ENCODE assay signal across 2 cellular contexts in the genomic region with DNA sequence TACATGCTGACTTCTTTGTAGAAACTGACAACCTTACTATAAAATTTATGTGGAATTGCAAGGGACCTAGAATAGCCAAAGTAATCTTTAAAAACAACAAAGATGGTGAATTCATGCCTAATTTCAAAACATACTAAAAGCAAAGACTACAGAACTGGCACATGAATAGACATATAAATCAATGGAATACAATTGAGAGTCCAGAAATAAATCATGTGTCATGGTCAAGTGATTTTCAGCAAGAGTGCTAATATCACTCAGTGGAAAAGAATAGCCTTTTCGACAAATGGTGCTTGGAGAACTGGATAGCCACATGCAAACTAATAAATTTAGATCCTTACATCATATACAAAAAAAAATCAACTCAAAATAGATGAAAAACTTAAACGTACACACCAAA.
TF ChIP-seq lines count a peak whose summit lies in the region.

No MANE protein-coding gene starts in this region.

TF ChIP-seq in HEK293, 187 proteins besides CTCF, POLR2A, EP300 and RAD21 (continued from another document and continues in another):
- TF ChIP-seq, protein P1, sequence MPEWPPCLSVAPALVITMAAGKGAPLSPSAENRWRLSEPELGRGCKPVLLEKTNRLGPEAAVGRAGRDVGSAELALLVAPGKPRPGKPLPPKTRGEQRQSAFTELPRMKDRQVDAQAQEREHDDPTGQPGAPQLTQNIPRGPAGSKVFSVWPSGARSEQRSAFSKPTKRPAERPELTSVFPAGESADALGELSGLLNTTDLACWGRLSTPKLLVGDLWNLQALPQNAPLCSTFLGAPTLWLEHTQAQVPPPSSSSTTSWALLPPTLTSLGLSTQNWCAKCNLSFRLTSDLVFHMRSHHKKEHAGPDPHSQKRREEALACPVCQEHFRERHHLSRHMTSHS (tag by site-specific recombination; IDR thresholded peaks at IDR 0.05), result 0 out of 2 replicates have a peak, but pooled peaks have one; percentile 36
- TF ChIP-seq ZSCAN30 (tag by site-specific recombination; IDR thresholded peaks at IDR 0.05) (peak; percentile 54; the same call in 1 of the 2 replicates), ZEB2 (tag by site-specific recombination; IDR thresholded peaks at IDR 0.05) (peak; percentile 52; the same call in 1 of the 2 replicates), GLI2 (tag by site-specific recombination; IDR thresholded peaks at IDR 0.05; ENCODE audit: borderline replicate concordance, low read depth) (0 out of 2 replicates have a peak, but pooled peaks have one; percentile 16), ZNF341 (tag by site-specific recombination; IDR thresholded peaks at IDR 0.05; ENCODE audit: low read depth) (0 out of 2 replicates have a peak, but pooled peaks have one; percentile 39), FEZF1 (tag by site-specific recombination; IDR thresholded peaks at IDR 0.05) (peak; percentile 95), ZNF843 (tag by site-specific recombination; IDR thresholded peaks at IDR 0.05) (peak; percentile 86), REPIN1 (tag by site-specific recombination; IDR thresholded peaks at IDR 0.05; ENCODE audit: low read depth) (no peak), HOXD13 (CRISPR knock-in tag; IDR thresholded peaks at IDR 0.05; ENCODE audit: borderline replicate concordance) (no peak)
- TF ChIP-seq, protein P2, sequence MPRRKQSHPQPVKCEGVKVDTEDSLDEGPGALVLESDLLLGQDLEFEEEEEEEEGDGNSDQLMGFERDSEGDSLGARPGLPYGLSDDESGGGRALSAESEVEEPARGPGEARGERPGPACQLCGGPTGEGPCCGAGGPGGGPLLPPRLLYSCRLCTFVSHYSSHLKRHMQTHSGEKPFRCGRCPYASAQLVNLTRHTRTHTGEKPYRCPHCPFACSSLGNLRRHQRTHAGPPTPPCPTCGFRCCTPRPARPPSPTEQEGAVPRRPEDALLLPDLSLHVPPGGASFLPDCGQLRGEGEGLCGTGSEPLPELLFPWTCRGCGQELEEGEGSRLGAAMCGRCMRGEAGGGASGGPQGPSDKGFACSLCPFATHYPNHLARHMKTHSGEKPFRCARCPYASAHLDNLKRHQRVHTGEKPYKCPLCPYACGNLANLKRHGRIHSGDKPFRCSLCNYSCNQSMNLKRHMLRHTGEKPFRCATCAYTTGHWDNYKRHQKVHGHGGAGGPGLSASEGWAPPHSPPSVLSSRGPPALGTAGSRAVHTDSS (tag by site-specific recombination; IDR thresholded peaks at IDR 0.05), result no peak
- TF ChIP-seq, protein P3, sequence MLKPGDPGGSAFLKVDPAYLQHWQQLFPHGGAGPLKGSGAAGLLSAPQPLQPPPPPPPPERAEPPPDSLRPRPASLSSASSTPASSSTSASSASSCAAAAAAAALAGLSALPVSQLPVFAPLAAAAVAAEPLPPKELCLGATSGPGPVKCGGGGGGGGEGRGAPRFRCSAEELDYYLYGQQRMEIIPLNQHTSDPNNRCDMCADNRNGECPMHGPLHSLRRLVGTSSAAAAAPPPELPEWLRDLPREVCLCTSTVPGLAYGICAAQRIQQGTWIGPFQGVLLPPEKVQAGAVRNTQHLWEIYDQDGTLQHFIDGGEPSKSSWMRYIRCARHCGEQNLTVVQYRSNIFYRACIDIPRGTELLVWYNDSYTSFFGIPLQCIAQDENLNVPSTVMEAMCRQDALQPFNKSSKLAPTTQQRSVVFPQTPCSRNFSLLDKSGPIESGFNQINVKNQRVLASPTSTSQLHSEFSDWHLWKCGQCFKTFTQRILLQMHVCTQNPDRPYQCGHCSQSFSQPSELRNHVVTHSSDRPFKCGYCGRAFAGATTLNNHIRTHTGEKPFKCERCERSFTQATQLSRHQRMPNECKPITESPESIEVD (tag by site-specific recombination; IDR thresholded peaks at IDR 0.05), result peak; percentile 48; the same call in 1 of the 2 replicates
- TF ChIP-seq, protein P4, sequence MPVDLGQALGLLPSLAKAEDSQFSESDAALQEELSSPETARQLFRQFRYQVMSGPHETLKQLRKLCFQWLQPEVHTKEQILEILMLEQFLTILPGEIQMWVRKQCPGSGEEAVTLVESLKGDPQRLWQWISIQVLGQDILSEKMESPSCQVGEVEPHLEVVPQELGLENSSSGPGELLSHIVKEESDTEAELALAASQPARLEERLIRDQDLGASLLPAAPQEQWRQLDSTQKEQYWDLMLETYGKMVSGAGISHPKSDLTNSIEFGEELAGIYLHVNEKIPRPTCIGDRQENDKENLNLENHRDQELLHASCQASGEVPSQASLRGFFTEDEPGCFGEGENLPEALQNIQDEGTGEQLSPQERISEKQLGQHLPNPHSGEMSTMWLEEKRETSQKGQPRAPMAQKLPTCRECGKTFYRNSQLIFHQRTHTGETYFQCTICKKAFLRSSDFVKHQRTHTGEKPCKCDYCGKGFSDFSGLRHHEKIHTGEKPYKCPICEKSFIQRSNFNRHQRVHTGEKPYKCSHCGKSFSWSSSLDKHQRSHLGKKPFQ (tag by site-specific recombination; IDR thresholded peaks at IDR 0.05), result peak; percentile 51
- TF ChIP-seq, protein P5, sequence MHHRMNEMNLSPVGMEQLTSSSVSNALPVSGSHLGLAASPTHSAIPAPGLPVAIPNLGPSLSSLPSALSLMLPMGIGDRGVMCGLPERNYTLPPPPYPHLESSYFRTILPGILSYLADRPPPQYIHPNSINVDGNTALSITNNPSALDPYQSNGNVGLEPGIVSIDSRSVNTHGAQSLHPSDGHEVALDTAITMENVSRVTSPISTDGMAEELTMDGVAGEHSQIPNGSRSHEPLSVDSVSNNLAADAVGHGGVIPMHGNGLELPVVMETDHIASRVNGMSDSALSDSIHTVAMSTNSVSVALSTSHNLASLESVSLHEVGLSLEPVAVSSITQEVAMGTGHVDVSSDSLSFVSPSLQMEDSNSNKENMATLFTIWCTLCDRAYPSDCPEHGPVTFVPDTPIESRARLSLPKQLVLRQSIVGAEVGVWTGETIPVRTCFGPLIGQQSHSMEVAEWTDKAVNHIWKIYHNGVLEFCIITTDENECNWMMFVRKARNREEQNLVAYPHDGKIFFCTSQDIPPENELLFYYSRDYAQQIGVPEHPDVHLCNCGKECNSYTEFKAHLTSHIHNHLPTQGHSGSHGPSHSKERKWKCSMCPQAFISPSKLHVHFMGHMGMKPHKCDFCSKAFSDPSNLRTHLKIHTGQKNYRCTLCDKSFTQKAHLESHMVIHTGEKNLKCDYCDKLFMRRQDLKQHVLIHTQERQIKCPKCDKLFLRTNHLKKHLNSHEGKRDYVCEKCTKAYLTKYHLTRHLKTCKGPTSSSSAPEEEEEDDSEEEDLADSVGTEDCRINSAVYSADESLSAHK (tag by site-specific recombination; IDR thresholded peaks at IDR 0.05), result peak; percentile 85
- TF ChIP-seq, protein P6, sequence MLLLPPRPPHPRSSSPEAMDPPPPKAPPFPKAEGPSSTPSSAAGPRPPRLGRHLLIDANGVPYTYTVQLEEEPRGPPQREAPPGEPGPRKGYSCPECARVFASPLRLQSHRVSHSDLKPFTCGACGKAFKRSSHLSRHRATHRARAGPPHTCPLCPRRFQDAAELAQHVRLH (tag by site-specific recombination; IDR thresholded peaks at IDR 0.05), result 0 out of 2 replicates have a peak, but pooled peaks have one; percentile 25

TF ChIP-seq in GM23338, 12 proteins besides CTCF, POLR2A, EP300 and RAD21 (continued from another document):
- TF ChIP-seq, protein P7, sequence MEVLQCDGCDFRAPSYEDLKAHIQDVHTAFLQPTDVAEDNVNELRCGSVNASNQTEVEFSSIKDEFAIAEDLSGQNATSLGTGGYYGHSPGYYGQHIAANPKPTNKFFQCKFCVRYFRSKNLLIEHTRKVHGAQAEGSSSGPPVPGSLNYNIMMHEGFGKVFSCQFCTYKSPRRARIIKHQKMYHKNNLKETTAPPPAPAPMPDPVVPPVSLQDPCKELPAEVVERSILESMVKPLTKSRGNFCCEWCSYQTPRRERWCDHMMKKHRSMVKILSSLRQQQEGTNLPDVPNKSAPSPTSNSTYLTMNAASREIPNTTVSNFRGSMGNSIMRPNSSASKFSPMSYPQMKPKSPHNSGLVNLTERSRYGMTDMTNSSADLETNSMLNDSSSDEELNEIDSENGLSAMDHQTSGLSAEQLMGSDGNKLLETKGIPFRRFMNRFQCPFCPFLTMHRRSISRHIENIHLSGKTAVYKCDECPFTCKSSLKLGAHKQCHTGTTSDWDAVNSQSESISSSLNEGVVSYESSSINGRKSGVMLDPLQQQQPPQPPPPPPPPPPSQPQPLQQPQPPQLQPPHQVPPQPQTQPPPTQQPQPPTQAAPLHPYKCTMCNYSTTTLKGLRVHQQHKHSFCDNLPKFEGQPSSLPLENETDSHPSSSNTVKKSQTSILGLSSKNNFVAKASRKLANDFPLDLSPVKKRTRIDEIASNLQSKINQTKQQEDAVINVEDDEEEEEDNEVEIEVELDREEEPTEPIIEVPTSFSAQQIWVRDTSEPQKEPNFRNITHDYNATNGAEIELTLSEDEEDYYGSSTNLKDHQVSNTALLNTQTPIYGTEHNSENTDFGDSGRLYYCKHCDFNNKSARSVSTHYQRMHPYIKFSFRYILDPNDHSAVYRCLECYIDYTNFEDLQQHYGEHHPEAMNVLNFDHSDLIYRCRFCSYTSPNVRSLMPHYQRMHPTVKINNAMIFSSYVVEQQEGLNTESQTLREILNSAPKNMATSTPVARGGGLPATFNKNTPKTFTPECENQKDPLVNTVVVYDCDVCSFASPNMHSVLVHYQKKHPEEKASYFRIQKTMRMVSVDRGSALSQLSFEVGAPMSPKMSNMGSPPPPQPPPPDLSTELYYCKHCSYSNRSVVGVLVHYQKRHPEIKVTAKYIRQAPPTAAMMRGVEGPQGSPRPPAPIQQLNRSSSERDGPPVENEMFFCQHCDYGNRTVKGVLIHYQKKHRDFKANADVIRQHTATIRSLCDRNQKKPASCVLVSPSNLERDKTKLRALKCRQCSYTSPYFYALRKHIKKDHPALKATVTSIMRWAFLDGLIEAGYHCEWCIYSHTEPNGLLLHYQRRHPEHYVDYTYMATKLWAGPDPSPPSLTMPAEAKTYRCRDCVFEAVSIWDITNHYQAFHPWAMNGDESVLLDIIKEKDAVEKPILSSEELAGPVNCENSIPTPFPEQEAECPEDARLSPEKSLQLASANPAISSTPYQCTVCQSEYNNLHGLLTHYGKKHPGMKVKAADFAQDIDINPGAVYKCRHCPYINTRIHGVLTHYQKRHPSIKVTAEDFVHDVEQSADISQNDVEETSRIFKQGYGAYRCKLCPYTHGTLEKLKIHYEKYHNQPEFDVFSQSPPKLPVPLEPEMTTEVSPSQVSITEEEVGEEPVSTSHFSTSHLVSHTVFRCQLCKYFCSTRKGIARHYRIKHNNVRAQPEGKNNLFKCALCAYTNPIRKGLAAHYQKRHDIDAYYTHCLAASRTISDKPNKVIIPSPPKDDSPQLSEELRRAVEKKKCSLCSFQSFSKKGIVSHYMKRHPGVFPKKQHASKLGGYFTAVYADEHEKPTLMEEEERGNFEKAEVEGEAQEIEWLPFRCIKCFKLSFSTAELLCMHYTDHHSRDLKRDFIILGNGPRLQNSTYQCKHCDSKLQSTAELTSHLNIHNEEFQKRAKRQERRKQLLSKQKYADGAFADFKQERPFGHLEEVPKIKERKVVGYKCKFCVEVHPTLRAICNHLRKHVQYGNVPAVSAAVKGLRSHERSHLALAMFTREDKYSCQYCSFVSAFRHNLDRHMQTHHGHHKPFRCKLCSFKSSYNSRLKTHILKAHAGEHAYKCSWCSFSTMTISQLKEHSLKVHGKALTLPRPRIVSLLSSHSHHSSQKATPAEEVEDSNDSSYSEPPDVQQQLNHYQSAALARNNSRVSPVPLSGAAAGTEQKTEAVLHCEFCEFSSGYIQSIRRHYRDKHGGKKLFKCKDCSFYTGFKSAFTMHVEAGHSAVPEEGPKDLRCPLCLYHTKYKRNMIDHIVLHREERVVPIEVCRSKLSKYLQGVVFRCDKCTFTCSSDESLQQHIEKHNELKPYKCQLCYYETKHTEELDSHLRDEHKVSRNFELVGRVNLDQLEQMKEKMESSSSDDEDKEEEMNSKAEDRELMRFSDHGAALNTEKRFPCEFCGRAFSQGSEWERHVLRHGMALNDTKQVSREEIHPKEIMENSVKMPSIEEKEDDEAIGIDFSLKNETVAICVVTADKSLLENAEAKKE (CRISPR knock-in tag; IDR thresholded peaks at IDR 0.05), result no peak
- TF ChIP-seq STAT1 (IDR thresholded peaks at IDR 0.05; ENCODE audit: unreplicated experiment) (no peak), ZNF114 (CRISPR knock-in tag; IDR thresholded peaks at IDR 0.05) (no peak), NANOG (IDR thresholded peaks at IDR 0.05; ENCODE audit: borderline replicate concordance) (no peak)
- TF ChIP-seq, protein P8, sequence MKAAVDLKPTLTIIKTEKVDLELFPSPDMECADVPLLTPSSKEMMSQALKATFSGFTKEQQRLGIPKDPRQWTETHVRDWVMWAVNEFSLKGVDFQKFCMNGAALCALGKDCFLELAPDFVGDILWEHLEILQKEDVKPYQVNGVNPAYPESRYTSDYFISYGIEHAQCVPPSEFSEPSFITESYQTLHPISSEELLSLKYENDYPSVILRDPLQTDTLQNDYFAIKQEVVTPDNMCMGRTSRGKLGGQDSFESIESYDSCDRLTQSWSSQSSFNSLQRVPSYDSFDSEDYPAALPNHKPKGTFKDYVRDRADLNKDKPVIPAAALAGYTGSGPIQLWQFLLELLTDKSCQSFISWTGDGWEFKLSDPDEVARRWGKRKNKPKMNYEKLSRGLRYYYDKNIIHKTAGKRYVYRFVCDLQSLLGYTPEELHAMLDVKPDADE (IDR thresholded peaks at IDR 0.05), result no peak
- TF ChIP-seq, protein P9, sequence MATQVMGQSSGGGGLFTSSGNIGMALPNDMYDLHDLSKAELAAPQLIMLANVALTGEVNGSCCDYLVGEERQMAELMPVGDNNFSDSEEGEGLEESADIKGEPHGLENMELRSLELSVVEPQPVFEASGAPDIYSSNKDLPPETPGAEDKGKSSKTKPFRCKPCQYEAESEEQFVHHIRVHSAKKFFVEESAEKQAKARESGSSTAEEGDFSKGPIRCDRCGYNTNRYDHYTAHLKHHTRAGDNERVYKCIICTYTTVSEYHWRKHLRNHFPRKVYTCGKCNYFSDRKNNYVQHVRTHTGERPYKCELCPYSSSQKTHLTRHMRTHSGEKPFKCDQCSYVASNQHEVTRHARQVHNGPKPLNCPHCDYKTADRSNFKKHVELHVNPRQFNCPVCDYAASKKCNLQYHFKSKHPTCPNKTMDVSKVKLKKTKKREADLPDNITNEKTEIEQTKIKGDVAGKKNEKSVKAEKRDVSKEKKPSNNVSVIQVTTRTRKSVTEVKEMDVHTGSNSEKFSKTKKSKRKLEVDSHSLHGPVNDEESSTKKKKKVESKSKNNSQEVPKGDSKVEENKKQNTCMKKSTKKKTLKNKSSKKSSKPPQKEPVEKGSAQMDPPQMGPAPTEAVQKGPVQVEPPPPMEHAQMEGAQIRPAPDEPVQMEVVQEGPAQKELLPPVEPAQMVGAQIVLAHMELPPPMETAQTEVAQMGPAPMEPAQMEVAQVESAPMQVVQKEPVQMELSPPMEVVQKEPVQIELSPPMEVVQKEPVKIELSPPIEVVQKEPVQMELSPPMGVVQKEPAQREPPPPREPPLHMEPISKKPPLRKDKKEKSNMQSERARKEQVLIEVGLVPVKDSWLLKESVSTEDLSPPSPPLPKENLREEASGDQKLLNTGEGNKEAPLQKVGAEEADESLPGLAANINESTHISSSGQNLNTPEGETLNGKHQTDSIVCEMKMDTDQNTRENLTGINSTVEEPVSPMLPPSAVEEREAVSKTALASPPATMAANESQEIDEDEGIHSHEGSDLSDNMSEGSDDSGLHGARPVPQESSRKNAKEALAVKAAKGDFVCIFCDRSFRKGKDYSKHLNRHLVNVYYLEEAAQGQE (IDR thresholded peaks at IDR 0.05; ENCODE audit: unreplicated experiment), result no peak
TF ChIP-seq in GM23338: peak in this region for 0.
